In genomic region chr9:137630684-137631083, GRCh38 we compare ENCODE assay signal across 14 cellular contexts. TPM values are rescaled to one million over a fixed set of nuclear protein-coding genes. Genes with fewer than 3 reads are reported as not detected.
DNase-seq lines count a peak whose midpoint lies in the region; ATAC-seq and TF ChIP-seq lines count a peak whose summit lies in the region.
"Had no signal": no experiment of that assay in that cellular context is flagged by ENCODE, and none has a peak within 500 bp of the region (broad histone marks: within the 10 kb centered on the region; RNA-seq: fewer than 3 reads in every experiment).

No MANE protein-coding gene starts in this region.

- H3K27me3 ChIP-seq in smooth muscle cell (ENCODE audit: low read depth): no peaks in the 10 kb centered on the region

- no peak for ATAC-seq in activated T-cell treated with anti-CD3 and anti-CD28 coated beads, Interleukin-2, amount 50 U/mL, for 4 hours
- ATAC-seq in activated CD8-positive, alpha-beta T cell treated with anti-CD3 and anti-CD28 coated beads, Interleukin-2, amount 10 ng/mL, durations not matched to agents 7 days and 5 days: no peak
- ATAC-seq in stimulated activated naive B cell treated with anti-CD40 and anti-IgM and Interleukin-4, amounts not matched to agents 10 μg/mL and 1 μg/mL and 100 μg/mL, for 72 hours (replicated peaks): no peak
- no peak for ATAC-seq in GM19467 (IDR thresholded peaks at IDR 0.05; ENCODE audit: unreplicated experiment)
- ATAC-seq in HG03442 (IDR thresholded peaks at IDR 0.05; ENCODE audit: unreplicated experiment): no peak

- no peaks in the 10 kb centered on the region for H3K36me3 ChIP-seq in smooth muscle cell (ENCODE audit: low read depth)

- peaks cover 100% of the 10 kb centered on the region for H3K79me2 ChIP-seq in smooth muscle cell (ENCODE audit: low read depth)

- no peak overlapping the region for H3K4me2 ChIP-seq in smooth muscle cell

- H3K27ac ChIP-seq in smooth muscle cell (ENCODE audit: low read depth): no peak overlapping the region

- no peaks in the 10 kb centered on the region for H3K9me3 ChIP-seq in smooth muscle cell (replicated peaks; ENCODE audit: low read depth)

- CTCF ChIA-PET in activated CD8-positive, alpha-beta T cell treated with anti-CD3 and anti-CD28 coated beads, Interleukin-2, amount 10 ng/mL, durations not matched to agents 7 days and 5 days (lab: Charles Lee): interaction anchor here (0.6 to 1.3 kb wide), 2 partner anchors 10 to 16 kb away, joined by 3 to 4 read pairs; no protein-coding TSS in a partner anchor

- DNase-seq in activated T-cell treated with anti-CD3 and anti-CD28 coated beads, Interleukin-2, amount 50 U/mL, for 24 hours: no peak
- no peak for DNase-seq in activated T-cell treated with anti-CD3 and anti-CD28 coated beads, Interleukin-2, amount 50 U/mL, for 4 hours
- DNase-seq in activated CD8-positive, alpha-beta T cell treated with anti-CD3 and anti-CD28 coated beads, Interleukin-2, amount 10 ng/mL, durations not matched to agents 7 days and 5 days: no peak
- DNase-seq in hepatic stellate cell (ENCODE audit: low spot score) (peak; percentile 67), smooth muscle cell (lab: John Stamatoyannopoulos, UW; ENCODE audit: unreplicated experiment) (no peak)
- no peak for DNase-seq in stimulated activated naive B cell treated with anti-CD40 and anti-IgM and Interleukin-4, amounts not matched to agents 10 μg/mL and 1 μg/mL and 100 μg/mL, for 72 hours
- DNase-seq: effector memory CD4-positive, alpha-beta T cell; glutamatergic neuron; H9; left cardiac atrium; T-helper 9 cell had no signal

- peaks cover 43% of the 10 kb centered on the region for H3K36me3 Mint-ChIP-seq in activated T-cell treated with anti-CD3 and anti-CD28 coated beads, Interleukin-2, amount 50 U/mL, for 24 hours (ENCODE audit: low read depth)
- H3K36me3 Mint-ChIP-seq in activated T-cell treated with anti-CD3 and anti-CD28 coated beads, Interleukin-2, amount 50 U/mL, for 4 hours (ENCODE audit: insufficient read depth): peaks cover 3% of the 10 kb centered on the region
- H3K36me3 Mint-ChIP-seq in activated CD8-positive, alpha-beta T cell treated with anti-CD3 and anti-CD28 coated beads, Interleukin-2, amount 10 ng/mL, durations not matched to agents 7 days and 5 days (ENCODE audit: low read depth): peaks cover 23% of the 10 kb centered on the region
- peaks cover 12 to 37% of the 10 kb centered on the region in 2 donors for H3K36me3 Mint-ChIP-seq in stimulated activated naive B cell treated with anti-CD40 and anti-IgM and Interleukin-4, amounts not matched to agents 10 μg/mL and 1 μg/mL and 100 μg/mL, for 72 hours

- H3K9ac ChIP-seq in smooth muscle cell (ENCODE audit: low read depth): no peak overlapping the region

- H3F3A ChIP-seq in smooth muscle cell (ENCODE audit: low read depth): peaks cover 5% of the 10 kb centered on the region

- H3K4me3 ChIP-seq in smooth muscle cell: no peak overlapping the region

- H3K4me1 Mint-ChIP-seq in activated T-cell treated with anti-CD3 and anti-CD28 coated beads, Interleukin-2, amount 50 U/mL, for 24 hours (ENCODE audit: low read depth): peaks cover 58% of the 10 kb centered on the region
- peaks cover 57% of the 10 kb centered on the region for H3K4me1 Mint-ChIP-seq in activated T-cell treated with anti-CD3 and anti-CD28 coated beads, Interleukin-2, amount 50 U/mL, for 4 hours (ENCODE audit: low read depth)
- H3K4me1 Mint-ChIP-seq in activated CD8-positive, alpha-beta T cell treated with anti-CD3 and anti-CD28 coated beads, Interleukin-2, amount 10 ng/mL, durations not matched to agents 7 days and 5 days (ENCODE audit: low read depth): peaks cover 50% of the 10 kb centered on the region
- H3K4me1 Mint-ChIP-seq in stimulated activated naive B cell treated with anti-CD40 and anti-IgM and Interleukin-4, amounts not matched to agents 10 μg/mL and 1 μg/mL and 100 μg/mL, for 72 hours: peaks cover 34 to 61% of the 10 kb centered on the region in 2 donors

- no peaks in the 10 kb centered on the region for H3K9me3 Mint-ChIP-seq in activated T-cell treated with anti-CD3 and anti-CD28 coated beads, Interleukin-2, amount 50 U/mL, for 24 hours
- no peaks in the 10 kb centered on the region for H3K9me3 Mint-ChIP-seq in activated T-cell treated with anti-CD3 and anti-CD28 coated beads, Interleukin-2, amount 50 U/mL, for 4 hours
- no peaks in the 10 kb centered on the region for H3K9me3 Mint-ChIP-seq in activated CD8-positive, alpha-beta T cell treated with anti-CD3 and anti-CD28 coated beads, Interleukin-2, amount 10 ng/mL, durations not matched to agents 7 days and 5 days (ENCODE audit: insufficient read depth)
- H3K9me3 Mint-ChIP-seq in stimulated activated naive B cell treated with anti-CD40 and anti-IgM and Interleukin-4, amounts not matched to agents 10 μg/mL and 1 μg/mL and 100 μg/mL, for 72 hours: no peaks in the 10 kb centered on the region
- H3K9me3 Mint-ChIP-seq: H9, neural crest cell had no signal

- H3K27ac Mint-ChIP-seq in activated T-cell treated with anti-CD3 and anti-CD28 coated beads, Interleukin-2, amount 50 U/mL, for 24 hours: peak overlapping the region; percentile 15
- peak overlapping the region; percentile 5 for H3K27ac Mint-ChIP-seq in activated CD8-positive, alpha-beta T cell treated with anti-CD3 and anti-CD28 coated beads, Interleukin-2, amount 10 ng/mL, durations not matched to agents 7 days and 5 days
- peak overlapping the region; percentile 25 for H3K27ac Mint-ChIP-seq in stimulated activated naive B cell treated with anti-CD40 and anti-IgM and Interleukin-4, amounts not matched to agents 10 μg/mL and 1 μg/mL and 100 μg/mL, for 72 hours

- no peaks in the 10 kb centered on the region for H3K27me3 Mint-ChIP-seq in activated T-cell treated with anti-CD3 and anti-CD28 coated beads, Interleukin-2, amount 50 U/mL, for 24 hours
- no peaks in the 10 kb centered on the region for H3K27me3 Mint-ChIP-seq in activated T-cell treated with anti-CD3 and anti-CD28 coated beads, Interleukin-2, amount 50 U/mL, for 4 hours (ENCODE audit: low read depth)
- H3K27me3 Mint-ChIP-seq in activated CD8-positive, alpha-beta T cell treated with anti-CD3 and anti-CD28 coated beads, Interleukin-2, amount 10 ng/mL, durations not matched to agents 7 days and 5 days (ENCODE audit: low read depth): no peaks in the 10 kb centered on the region
- no peaks in the 10 kb centered on the region for H3K27me3 Mint-ChIP-seq in stimulated activated naive B cell treated with anti-CD40 and anti-IgM and Interleukin-4, amounts not matched to agents 10 μg/mL and 1 μg/mL and 100 μg/mL, for 72 hours

- peak overlapping the region; percentile 1 for H3K4me3 Mint-ChIP-seq in activated T-cell treated with anti-CD3 and anti-CD28 coated beads, Interleukin-2, amount 50 U/mL, for 24 hours
- no peak overlapping the region for H3K4me3 Mint-ChIP-seq in activated T-cell treated with anti-CD3 and anti-CD28 coated beads, Interleukin-2, amount 50 U/mL, for 4 hours
- no peak overlapping the region for H3K4me3 Mint-ChIP-seq in activated CD8-positive, alpha-beta T cell treated with anti-CD3 and anti-CD28 coated beads, Interleukin-2, amount 10 ng/mL, durations not matched to agents 7 days and 5 days
- H3K4me3 Mint-ChIP-seq in stimulated activated naive B cell treated with anti-CD40 and anti-IgM and Interleukin-4, amounts not matched to agents 10 μg/mL and 1 μg/mL and 100 μg/mL, for 72 hours: peak overlapping the region in 1 of 2 donors; percentile 10
- H3K4me3 Mint-ChIP-seq: H9, neural crest cell had no signal

- no peak overlapping the region for H2AFZ ChIP-seq in smooth muscle cell (ENCODE audit: low read depth)

- WGBS in smooth muscle cell (ENCODE audit: low lambda C conversion rate): 96% methylated on average over 4 of the region's 4 CpGs

- POLR2A ChIA-PET in activated CD8-positive, alpha-beta T cell treated with anti-CD3 and anti-CD28 coated beads, Interleukin-2, amount 10 ng/mL, durations not matched to agents 7 days and 5 days (lab: Charles Lee): no interaction called here

- no peaks in the 10 kb centered on the region for H3K4me1 ChIP-seq in smooth muscle cell (ENCODE audit: low read depth)

- peaks cover 100% of the 10 kb centered on the region for H4K20me1 ChIP-seq in smooth muscle cell (ENCODE audit: low read depth)

- no peak for TF ChIP-seq CTCF in smooth muscle cell (IDR thresholded peaks at IDR 0.05; ENCODE audit: borderline replicate concordance, insufficient read depth, poor library complexity, severe bottlenecking)

RNA-seq across cellular contexts. Expression of gene EHMT1, which starts 11.9 kb away (rescaled TPM):
- 10 to 100 TPM; 76.6 to 79.1 (median 78.1) TPM for total RNA-seq in activated T-cell treated with anti-CD3 and anti-CD28 coated beads, Interleukin-2, amount 50 U/mL, for 4 hours
- 100 to 1,000 TPM; 112 to 115 TPM for total RNA-seq in activated CD8-positive, alpha-beta T cell treated with anti-CD3 and anti-CD28 coated beads, Interleukin-2, amount 10 ng/mL, durations not matched to agents 7 days and 5 days
- total RNA-seq in smooth muscle cell: 23.1 and 25.6 TPM in 2 replicates
- 34.1 and 56.6 TPM in 2 replicates for polyA plus RNA-seq in smooth muscle cell

RNA-seq across cellular contexts. Expression of gene ARRDC1, which starts 25.2 kb away (rescaled TPM):
- total RNA-seq in activated T-cell treated with anti-CD3 and anti-CD28 coated beads, Interleukin-2, amount 50 U/mL, for 4 hours: 10 to 100 TPM; 27.5 to 39.3 (median 33.8) TPM
- total RNA-seq in activated CD8-positive, alpha-beta T cell treated with anti-CD3 and anti-CD28 coated beads, Interleukin-2, amount 10 ng/mL, durations not matched to agents 7 days and 5 days: 10 to 100 TPM; 42.3 to 45.1 TPM
- total RNA-seq in smooth muscle cell: 10.0 and 18.7 TPM in 2 replicates
- 16.7 and 36.3 TPM in 2 replicates for polyA plus RNA-seq in smooth muscle cell

RNA-seq across cellular contexts. Expression of gene ZMYND19, which starts 40.4 kb away (rescaled TPM):
- 100 to 1,000 TPM in 2 of 3 donors, 10 to 100 TPM in 1; 98.6 to 122 (median 106) TPM for total RNA-seq in activated T-cell treated with anti-CD3 and anti-CD28 coated beads, Interleukin-2, amount 50 U/mL, for 4 hours
- 10 to 100 TPM; 35.4 to 38.3 TPM for total RNA-seq in activated CD8-positive, alpha-beta T cell treated with anti-CD3 and anti-CD28 coated beads, Interleukin-2, amount 10 ng/mL, durations not matched to agents 7 days and 5 days
- total RNA-seq in smooth muscle cell: 13.5 and 16.6 TPM in 2 replicates
- 37.8 and 41.8 TPM in 2 replicates for polyA plus RNA-seq in smooth muscle cell

RNA-seq across cellular contexts. Expression of gene DPH7, which starts 52.0 kb away (rescaled TPM):
- 10 to 100 TPM; 34.1 to 37.7 (median 35.2) TPM for total RNA-seq in activated T-cell treated with anti-CD3 and anti-CD28 coated beads, Interleukin-2, amount 50 U/mL, for 4 hours
- total RNA-seq in activated CD8-positive, alpha-beta T cell treated with anti-CD3 and anti-CD28 coated beads, Interleukin-2, amount 10 ng/mL, durations not matched to agents 7 days and 5 days: 10 to 100 TPM; 36.8 to 37.1 TPM
- total RNA-seq in smooth muscle cell: 14.1 and 18.2 TPM in 2 replicates
- polyA plus RNA-seq in smooth muscle cell: 21.8 and 29.0 TPM in 2 replicates
